In genomic region chr6:30554404-30554803, GRCh38 we compare ENCODE assay signal across 1 cellular context.
TF ChIP-seq lines count a peak whose summit lies in the region.

No MANE protein-coding gene starts in this region.

TF ChIP-seq in IMR-90, 13 proteins besides CTCF, POLR2A, EP300 and RAD21:
- TF ChIP-seq MXI1 (IDR thresholded peaks at IDR 0.05; ENCODE audit: borderline replicate concordance, low read depth, low read length) (no peak), MAZ (IDR thresholded peaks at IDR 0.05; ENCODE audit: borderline replicate concordance, low read depth, low read length) (no peak), SMC3 (IDR thresholded peaks at IDR 0.05; ENCODE audit: low read depth, low read length) (no peak), RFX5 (IDR thresholded peaks at IDR 0.05; ENCODE audit: low read depth, low read length) (no peak), MAFK (IDR thresholded peaks at IDR 0.05; ENCODE audit: low read depth, low read length) (no peak), CEBPB (IDR thresholded peaks at IDR 0.05; ENCODE audit: low read depth, low read length) (no peak), FOS (IDR thresholded peaks at IDR 0.05; ENCODE audit: low read depth, low read length) (no peak), RCOR1 (IDR thresholded peaks at IDR 0.05; ENCODE audit: insufficient replicate concordance, low read length) (no peak), CHD1 (IDR thresholded peaks at IDR 0.05; ENCODE audit: low read depth, low read length) (no peak), BHLHE40 (IDR thresholded peaks at IDR 0.05; ENCODE audit: low read depth, low read length) (no peak), NFE2L2 (IDR thresholded peaks at IDR 0.05; ENCODE audit: low read depth, low read length) (no peak)
- TF ChIP-seq, protein P1, sequence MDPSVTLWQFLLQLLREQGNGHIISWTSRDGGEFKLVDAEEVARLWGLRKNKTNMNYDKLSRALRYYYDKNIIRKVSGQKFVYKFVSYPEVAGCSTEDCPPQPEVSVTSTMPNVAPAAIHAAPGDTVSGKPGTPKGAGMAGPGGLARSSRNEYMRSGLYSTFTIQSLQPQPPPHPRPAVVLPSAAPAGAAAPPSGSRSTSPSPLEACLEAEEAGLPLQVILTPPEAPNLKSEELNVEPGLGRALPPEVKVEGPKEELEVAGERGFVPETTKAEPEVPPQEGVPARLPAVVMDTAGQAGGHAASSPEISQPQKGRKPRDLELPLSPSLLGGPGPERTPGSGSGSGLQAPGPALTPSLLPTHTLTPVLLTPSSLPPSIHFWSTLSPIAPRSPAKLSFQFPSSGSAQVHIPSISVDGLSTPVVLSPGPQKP (IDR thresholded peaks at IDR 0.05; ENCODE audit: borderline replicate concordance, low read depth, low read length): no peak
- TF ChIP-seq, protein P2, sequence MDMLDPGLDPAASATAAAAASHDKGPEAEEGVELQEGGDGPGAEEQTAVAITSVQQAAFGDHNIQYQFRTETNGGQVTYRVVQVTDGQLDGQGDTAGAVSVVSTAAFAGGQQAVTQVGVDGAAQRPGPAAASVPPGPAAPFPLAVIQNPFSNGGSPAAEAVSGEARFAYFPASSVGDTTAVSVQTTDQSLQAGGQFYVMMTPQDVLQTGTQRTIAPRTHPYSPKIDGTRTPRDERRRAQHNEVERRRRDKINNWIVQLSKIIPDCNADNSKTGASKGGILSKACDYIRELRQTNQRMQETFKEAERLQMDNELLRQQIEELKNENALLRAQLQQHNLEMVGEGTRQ (IDR thresholded peaks at IDR 0.05; ENCODE audit: low read depth, low read length): no peak
